ENCODE assay signal across 16 cellular contexts in the genomic region with DNA sequence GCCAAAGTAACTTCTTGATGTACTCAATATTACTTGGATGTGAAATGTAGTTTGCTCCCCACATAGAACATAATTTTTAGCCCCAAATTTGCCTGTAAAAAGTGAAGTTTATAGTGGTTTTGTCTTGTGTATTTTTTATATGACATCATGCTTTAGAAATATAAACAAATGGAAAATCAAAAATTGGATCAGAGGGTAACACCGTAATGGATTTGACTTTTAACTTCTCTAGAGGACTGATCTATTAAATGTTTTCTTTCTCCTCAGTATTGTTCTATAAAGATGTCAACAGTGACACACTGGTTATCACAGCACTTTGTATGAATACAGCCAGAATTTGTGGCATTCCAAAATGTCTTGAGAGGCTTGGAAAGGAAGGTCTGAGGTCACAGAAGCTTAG. TPM values are rescaled to one million over a fixed set of nuclear protein-coding genes. Genes with fewer than 3 reads are reported as not detected.
DNase-seq lines count a peak whose midpoint lies in the region; ATAC-seq and TF ChIP-seq lines count a peak whose summit lies in the region.
"Had no signal": no experiment of that assay in that cellular context is flagged by ENCODE, and none has a peak within 500 bp of the region (broad histone marks: within the 10 kb centered on the region; RNA-seq: fewer than 3 reads in every experiment).

No MANE protein-coding gene starts in this region.

- H3K4me1 ChIP-seq in SK-N-SH (ENCODE audit: control insufficient read depth in 1 of 2, insufficient read depth in 2 of 2, low read depth in 1 of 2, low read length in 1 of 2) (peaks cover 0 to 12% of the 10 kb centered on the region in 2 experiments; a peak in 2 of 4 replicates), fibroblast of lung (ENCODE audit: control insufficient read depth, extremely low read depth, insufficient read depth, low read length) (peaks cover 4% of the 10 kb centered on the region), osteoblast (ENCODE audit: insufficient read depth, low read length) (peaks cover 17% of the 10 kb centered on the region), stomach (no peaks in the 10 kb centered on the region)
- H3K4me1 ChIP-seq: BLaER1 had no signal

- H3K27me3 ChIP-seq in SK-N-SH (ENCODE audit: insufficient read depth), result no peaks in the 10 kb centered on the region
- no peaks in the 10 kb centered on the region for H3K27me3 ChIP-seq in fibroblast of lung (ENCODE audit: control insufficient read depth, insufficient read depth, low read length)
- no peaks in the 10 kb centered on the region for H3K27me3 ChIP-seq in osteoblast (ENCODE audit: insufficient read depth, low read length)
- no peaks in the 10 kb centered on the region for H3K27me3 ChIP-seq in stomach
- H3K27me3 ChIP-seq: BLaER1 had no signal

- no peaks in the 10 kb centered on the region for H3K9me2 ChIP-seq in SK-N-SH

- 46% methylated on average over 1 of the region's 1 CpG for WGBS in SK-N-SH (ENCODE audit: low lambda C conversion rate)
- 62 to 71% (median 63%) methylated on average over 1 of the region's 1 CpG for WGBS in stomach, 5 donors

- no peak overlapping the region; the same call in 1 of the 2 replicates for H3K9ac ChIP-seq in SK-N-SH
- no peak overlapping the region for H3K9ac ChIP-seq in fibroblast of lung (ENCODE audit: insufficient read depth, low read length)
- H3K9ac ChIP-seq: BLaER1 had no signal

- TF ChIP-seq RAD21 in SK-N-SH (IDR thresholded peaks at IDR 0.05; ENCODE audit: low read length), result no peak

- CTCF ChIA-PET in SK-N-SH (lab: Yijun Ruan, JAX), result interaction anchor here (1.0 to 3.5 kb wide), 4 partner anchors 11 to 152 kb away, joined by 3 to 20 read pairs (median 4); no protein-coding TSS in a partner anchor

- POLR2A ChIA-PET in SK-N-SH (lab: Yijun Ruan, JAX), result no interaction called here

- intact Hi-C loops in stomach (cut with DNase I; ENCODE audit: low total_unique reads), result no loop called here

- TF ChIP-seq CTCF in SK-N-SH (IDR thresholded peaks at IDR 0.05), result no peak
- no peak for TF ChIP-seq CTCF in fibroblast of lung (conservative IDR thresholded peaks at IDR 0.05 in 1 of 2, IDR thresholded peaks at IDR 0.05 in 1 of 2; ENCODE audit: low read depth in 1 of 2, low read length in 2 of 2)
- TF ChIP-seq CTCF in osteoblast (IDR thresholded peaks at IDR 0.05; ENCODE audit: extremely low read depth, low read depth, low read length), result no peak
- TF ChIP-seq CTCF in stomach (IDR thresholded peaks at IDR 0.05), result no peak

- H3K36me3 ChIP-seq in SK-N-SH (replicated peaks in 1 of 2; ENCODE audit: control insufficient read depth in 1 of 2, insufficient read depth in 2 of 2, low read length in 1 of 2) (no peaks in the 10 kb centered on the region), fibroblast of lung (ENCODE audit: control insufficient read depth, insufficient read depth, low read length) (no peaks in the 10 kb centered on the region), osteoblast (ENCODE audit: insufficient read depth, low read length) (no peaks in the 10 kb centered on the region), stomach (no peaks in the 10 kb centered on the region)
- H3K36me3 ChIP-seq: BLaER1 had no signal

- H3K79me2 ChIP-seq in SK-N-SH (ENCODE audit: insufficient read depth) (no peaks in the 10 kb centered on the region), fibroblast of lung (ENCODE audit: control insufficient read depth, insufficient read depth, low read length) (no peaks in the 10 kb centered on the region), osteoblast (ENCODE audit: insufficient read depth, low read length) (no peaks in the 10 kb centered on the region)

- DNase-seq in SK-N-SH (no peak), M059J (ENCODE audit: low read depth) (peak; percentile 42), fibroblast of lung (ENCODE audit: low read depth in 2 of 2) (peak in 1 of 2 donors; percentile 76), osteoblast (ENCODE audit: insufficient read length, low spot score, missing footprints) (no peak), stomach (no peak), iPS-NIHi11 (ENCODE audit: low spot score) (no peak), hippocampal formation (lab: John Stamatoyannopoulos, UW) (no peak)
- DNase-seq: CD4-positive, alpha-beta memory T cell; DMS153; DMS79; GDM1; H9 had no signal

- H4K20me1 ChIP-seq in SK-N-SH (ENCODE audit: insufficient read depth), result no peaks in the 10 kb centered on the region
- no peaks in the 10 kb centered on the region for H4K20me1 ChIP-seq in fibroblast of lung (ENCODE audit: control insufficient read depth, extremely low read depth, insufficient read depth, low read length)
- H4K20me1 ChIP-seq in osteoblast (ENCODE audit: insufficient read depth, low read length), result no peaks in the 10 kb centered on the region
- H4K20me1 ChIP-seq: BLaER1 had no signal

- no peak overlapping the region for H3K4me2 ChIP-seq in SK-N-SH
- H3K4me2 ChIP-seq in fibroblast of lung (ENCODE audit: extremely low read depth, insufficient read depth, low read length), result peak overlapping the region; percentile 23
- H3K4me2 ChIP-seq in osteoblast (ENCODE audit: insufficient read depth, low read length), result no peak overlapping the region
- H3K4me2 ChIP-seq: BLaER1 had no signal

- no peak for TF ChIP-seq POLR2A in stomach (IDR thresholded peaks at IDR 0.05)

- H3K27ac ChIP-seq in SK-N-SH (ENCODE audit: low read depth in 2 of 2, low read length in 1 of 2) (peak overlapping the region; percentile 53 to 67), fibroblast of lung (ENCODE audit: insufficient read depth, low read length) (no peak overlapping the region), osteoblast (ENCODE audit: low read depth, low read length) (no peak overlapping the region), stomach (no peak overlapping the region)
- H3K27ac ChIP-seq: 22Rv1, BLaER1 had no signal

- H3K9me3 ChIP-seq in SK-N-SH (no peaks in the 10 kb centered on the region), fibroblast of lung (ENCODE audit: control insufficient read depth, insufficient read depth, low read depth, low read length) (no peaks in the 10 kb centered on the region), osteoblast (ENCODE audit: low read depth, low read length) (no peaks in the 10 kb centered on the region), stomach (no peaks in the 10 kb centered on the region)
- H3K9me3 ChIP-seq: BLaER1 had no signal

- H3K4me3 ChIP-seq in SK-N-SH (ENCODE audit: low read depth in 2 of 2, low read length in 1 of 2) (no peak overlapping the region), fibroblast of lung (replicated peaks in 1 of 4; ENCODE audit: control extremely low read depth in 1 of 4, insufficient read depth in 1 of 4, low read depth in 3 of 4, low read length in 4 of 4) (no peak overlapping the region), osteoblast (ENCODE audit: insufficient read depth, low read length) (no peak overlapping the region), stomach (no peak overlapping the region)
- H3K4me3 ChIP-seq: BLaER1 had no signal

- H3F3A ChIP-seq in SK-N-SH (replicated peaks; ENCODE audit: insufficient read depth), result peaks cover 34% of the 10 kb centered on the region

- no peak overlapping the region for H2AFZ ChIP-seq in SK-N-SH (ENCODE audit: low read depth)
- no peak overlapping the region for H2AFZ ChIP-seq in fibroblast of lung (ENCODE audit: low read length)
- peak overlapping the region; percentile 51 for H2AFZ ChIP-seq in osteoblast (ENCODE audit: low read length)

- TF ChIP-seq EP300 in SK-N-SH (IDR thresholded peaks at IDR 0.05; ENCODE audit: borderline replicate concordance in 1 of 2, low read depth in 1 of 2, low read length in 1 of 2) (no peak), stomach (IDR thresholded peaks at IDR 0.05) (no peak)

- ATAC-seq in SK-N-SH treated with all-trans-retinoic acid at 6 μM for 48 hours, result no peak

TF ChIP-seq in SK-N-SH, 30 proteins besides CTCF, POLR2A, EP300 and RAD21 (continues in another document):
- TF ChIP-seq JUND (IDR thresholded peaks at IDR 0.05), result no peak
- TF ChIP-seq MXI1 (IDR thresholded peaks at IDR 0.05; ENCODE audit: low read depth, low read length), result no peak
- no peak for TF ChIP-seq GATA2 (CRISPR knock-in tag; IDR thresholded peaks at IDR 0.05)
- TF ChIP-seq, protein P1, sequence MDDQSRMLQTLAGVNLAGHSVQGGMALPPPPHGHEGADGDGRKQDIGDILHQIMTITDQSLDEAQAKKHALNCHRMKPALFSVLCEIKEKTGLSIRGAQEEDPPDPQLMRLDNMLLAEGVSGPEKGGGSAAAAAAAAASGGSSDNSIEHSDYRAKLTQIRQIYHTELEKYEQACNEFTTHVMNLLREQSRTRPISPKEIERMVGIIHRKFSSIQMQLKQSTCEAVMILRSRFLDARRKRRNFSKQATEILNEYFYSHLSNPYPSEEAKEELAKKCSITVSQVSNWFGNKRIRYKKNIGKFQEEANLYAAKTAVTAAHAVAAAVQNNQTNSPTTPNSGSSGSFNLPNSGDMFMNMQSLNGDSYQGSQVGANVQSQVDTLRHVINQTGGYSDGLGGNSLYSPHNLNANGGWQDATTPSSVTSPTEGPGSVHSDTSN (IDR thresholded peaks at IDR 0.05), result no peak
- no peak for TF ChIP-seq SIN3A (IDR thresholded peaks at IDR 0.05; ENCODE audit: borderline replicate concordance, low read depth, low read length)
- TF ChIP-seq ELF1 (IDR thresholded peaks at IDR 0.05), result no peak

TF ChIP-seq in SK-N-SH treated with all-trans-retinoic acid at 6 μM for 48 hours, 23 proteins besides CTCF, POLR2A, EP300 and RAD21 (continues in another document):
- TF ChIP-seq ZNF8 (CRISPR knock-in tag; IDR thresholded peaks at IDR 0.05) (no peak), ZC3H10 (CRISPR knock-in tag; IDR thresholded peaks at IDR 0.05) (no peak), TCF4 (CRISPR knock-in tag; IDR thresholded peaks at IDR 0.05; ENCODE audit: borderline replicate concordance) (no peak), SNAI2 (CRISPR knock-in tag; IDR thresholded peaks at IDR 0.05) (no peak), RARB (CRISPR knock-in tag; IDR thresholded peaks at IDR 0.05) (no peak), ARNTL (CRISPR knock-in tag; IDR thresholded peaks at IDR 0.05; ENCODE audit: borderline replicate concordance, low read depth) (no peak)

RNA-seq across cellular contexts. Expression of a gene that starts 45.6 kb away (rescaled TPM):
- polyA plus RNA-seq in SK-N-SH (2012; rRNA removed) (72.5 and 152 TPM in 2 replicates), fibroblast of lung (2.2 and 6.1 TPM in 2 replicates), stomach (1 to 10 TPM; 3.3 to 6.9 (median 6.3) TPM)
- 26.2 and 31.8 TPM in 2 replicates for polyA plus RNA-seq in SK-N-SH (2012; cell fraction: cytosol; rRNA removed)
- polyA plus RNA-seq in SK-N-SH (2012; cell fraction: nucleus; rRNA removed), result 604 and 757 TPM in 2 replicates
- total RNA-seq in M059J (2014; rRNA removed; shearing (Covaris generic)), result 24.5 and 26.4 TPM in 2 replicates
- total RNA-seq in fibroblast of lung (0.26 and 0.50 TPM in 2 replicates), osteoblast (0.72 and 1.5 TPM in 2 replicates), stomach (10 to 100 TPM in 4 of 5 donors, under 1 TPM in 1; 0.29 to 51.3 (median 16.0) TPM)
- 2.0 and 2.3 TPM in 2 replicates for polyA plus RNA-seq in fibroblast of lung (2012)
- polyA minus RNA-seq in fibroblast of lung (ENCODE audit: low replicate concordance), result 2.0 and 12.6 TPM in 2 replicates
- total RNA-seq: H1, H9 had no signal

Comparison
In these comparisons a context has a peak if more than half of its experiments do, and no peak if none do; other contexts are left out.
1. H3K27ac ChIP-seq: peak in SK-N-SH (2 of 2); none in fibroblast of lung (single experiment), osteoblast (single experiment) and stomach (0 of 5).